9 cellular contexts compared by ENCODE assay signal in the genomic region with DNA sequence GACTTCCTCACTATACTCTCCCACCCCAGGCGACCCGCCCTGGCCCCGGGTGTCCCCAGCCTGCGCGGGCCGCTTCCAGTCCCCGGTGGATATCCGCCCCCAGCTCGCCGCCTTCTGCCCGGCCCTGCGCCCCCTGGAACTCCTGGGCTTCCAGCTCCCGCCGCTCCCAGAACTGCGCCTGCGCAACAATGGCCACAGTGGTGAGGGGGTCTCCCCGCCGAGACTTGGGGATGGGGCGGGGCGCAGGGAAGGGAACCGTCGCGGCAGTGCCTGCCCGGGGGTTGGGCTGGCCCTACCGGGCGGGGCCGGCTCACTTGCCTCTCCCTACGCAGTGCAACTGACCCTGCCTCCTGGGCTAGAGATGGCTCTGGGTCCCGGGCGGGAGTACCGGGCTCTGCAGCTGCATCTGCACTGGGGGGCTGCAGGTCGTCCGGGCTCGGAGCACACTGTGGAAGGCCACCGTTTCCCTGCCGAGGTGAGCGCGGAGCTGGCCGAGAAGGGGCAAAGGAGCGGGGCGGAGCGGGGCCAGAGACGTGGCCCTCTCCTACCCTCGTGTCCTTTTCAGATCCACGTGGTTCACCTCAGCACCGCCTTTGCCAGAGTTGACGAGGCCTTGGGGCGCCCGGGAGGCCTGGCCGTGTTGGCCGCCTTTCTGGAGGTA. TPM values are rescaled to one million over a fixed set of nuclear protein-coding genes. Genes with fewer than 3 reads are reported as not detected.
A peak's percentile ranks its signal among the peaks of the same experiment; 100 is the strongest.
DNase-seq lines count a peak whose midpoint lies in the region; ATAC-seq, FAIRE-seq and TF ChIP-seq lines count a peak whose summit lies in the region.
"Had no signal": no experiment of that assay in that cellular context is flagged by ENCODE, and none has a peak within 500 bp of the region (broad histone marks: within the 10 kb centered on the region; RNA-seq: fewer than 3 reads in every experiment).

No MANE protein-coding gene starts in this region.

- H3K27ac ChIP-seq in left lung (no peak overlapping the region), stomach (peak overlapping the region; percentile 89 to 100 (median 89))
- H3K27ac ChIP-seq: SK-N-MC had no signal

- H3K4me1 Mint-ChIP-seq in brain: peaks cover 34% of the 10 kb centered on the region

- H3K27me3 ChIP-seq in left lung (peaks cover 9 to 30% of the 10 kb centered on the region in 2 donors), stomach (peaks cover 0 to 12% (median 0%) of the 10 kb centered on the region in 3 donors)

- H3K36me3 ChIP-seq in left lung (no peaks in the 10 kb centered on the region), stomach (peaks cover 0 to 16% (median 0%) of the 10 kb centered on the region in 4 donors)

- in situ Hi-C loops in ACHN (cut with HindIII; ENCODE audit: low pct_ligation_motif_present, low pct_unique_long_range_greater_than_20kb, low sequenced_read_pairs): no loop called here

- TF ChIP-seq CTCF in brain (conservative IDR thresholded peaks at IDR 0.05): peak in 1 of 2 experiments; percentile 19
- no peak for TF ChIP-seq CTCF in left lung (IDR thresholded peaks at IDR 0.05)
- no peak for TF ChIP-seq CTCF in stomach (IDR thresholded peaks at IDR 0.05)

- TF ChIP-seq EP300 in stomach (IDR thresholded peaks at IDR 0.05): no peak

- no peak for FAIRE-seq in RCC 7860 (lab: Jason Lieb, UNC)

- 4 to 9% (median 7%) methylated on average over 34 to 51 of the region's 51 CpGs for WGBS in stomach, 5 donors

- peak overlapping the region; percentile 40 to 42 for H3K4me3 ChIP-seq in left lung
- peak overlapping the region; percentile 50 to 72 (median 53) for H3K4me3 ChIP-seq in stomach
- H3K4me3 ChIP-seq: SK-N-MC had no signal

- H3K9me3 Mint-ChIP-seq in brain: peaks cover 0 to 3% (median 0%) of the 10 kb centered on the region in 5 experiments

- H3K27me3 Mint-ChIP-seq in brain: peaks cover 27% of the 10 kb centered on the region

- TF ChIP-seq POLR2A in stomach (IDR thresholded peaks at IDR 0.05): no peak

- intact Hi-C loops in left lung (cut with DNase I) (no loop called here), stomach (cut with DNase I; ENCODE audit: low total_unique reads) (no loop called here)

- peak overlapping the region in 1 of 5 experiments; percentile 90 for H3K27ac Mint-ChIP-seq in brain

- DNase-seq in activated CD4-positive, alpha-beta T cell treated with anti-CD3 and anti-CD28 coated beads, Interleukin-2, amount 50 U/mL, for 48 hours: peak; percentile 37 to 53
- no peak for DNase-seq in activated CD4-positive, alpha-beta T cell treated with anti-CD3 and anti-CD28 coated beads, Interleukin-2, amount 50 U/mL, for 4 hours
- DNase-seq in left lung: peak; percentile 48 to 81
- peak; percentile 65 for DNase-seq in stomach
- DNase-seq in hepatic stellate cell (ENCODE audit: low spot score): no peak
- DNase-seq in ACHN: no peak
- DNase-seq in RCC 7860 (ENCODE audit: low spot score): no peak

- peak overlapping the region; percentile 16 to 84 (median 80) for H3K4me3 Mint-ChIP-seq in brain

- H3K36me3 Mint-ChIP-seq in brain: no peaks in the 10 kb centered on the region

- peak; percentile 84 for ATAC-seq in left lung

- no peaks in the 10 kb centered on the region for H3K9me3 ChIP-seq in left lung
- no peaks in the 10 kb centered on the region for H3K9me3 ChIP-seq in stomach

- H3K4me1 ChIP-seq in left lung: peaks cover 6 to 12% of the 10 kb centered on the region in 2 donors
- peaks cover 33 to 81% (median 49%) of the 10 kb centered on the region in 4 donors for H3K4me1 ChIP-seq in stomach

RNA-seq across cellular contexts. Expression of a gene that starts 2.1 kb away (rescaled TPM):
- polyA plus RNA-seq in brain (ENCODE audit: insufficient read depth, low read depth, low replicate concordance) (3.7 TPM), stomach (100 to 1,000 TPM; 115 to 653 (median 541) TPM)
- total RNA-seq in left lung (under 1 TPM in 1 of 2 donors, not detected in 1; 0.26 TPM), stomach (100 to 1,000 TPM in 3 of 5 donors, 10 to 100 TPM in 1, 1 to 10 TPM in 1; 1.2 to 670 (median 161) TPM)

RNA-seq across cellular contexts. Expression of a gene that starts 10.9 kb away (rescaled TPM):
- polyA plus RNA-seq in brain (ENCODE audit: insufficient read depth, low read depth, low replicate concordance) (11.6 TPM), stomach (1 to 10 TPM; 2.8 to 4.3 (median 3.2) TPM)
- total RNA-seq in left lung (1 to 10 TPM; 1.5 to 3.1 TPM), stomach (10 to 100 TPM in 3 of 5 donors, 1 to 10 TPM in 2; 1.8 to 58.3 (median 11.6) TPM)

RNA-seq across cellular contexts. Expression of a gene that starts 13.9 kb away (rescaled TPM):
- polyA plus RNA-seq in brain (ENCODE audit: insufficient read depth, low read depth, low replicate concordance): 41.8 TPM
- 100 to 1,000 TPM; 145 to 211 TPM for total RNA-seq in left lung
- total RNA-seq in stomach: 1,000 to 10,000 TPM in 3 of 5 donors, 100 to 1,000 TPM in 2; 537 to 3,642 (median 1,228) TPM
- polyA plus RNA-seq in stomach: 1,000 to 10,000 TPM in 1 of 3 donors, 100 to 1,000 TPM in 2; 460 to 2,257 (median 672) TPM

RNA-seq across cellular contexts. Expression of a gene that starts 17.8 kb away (rescaled TPM):
- 45.7 TPM for polyA plus RNA-seq in brain (ENCODE audit: insufficient read depth, low read depth, low replicate concordance)
- 10 to 100 TPM; 24.7 to 25.6 TPM for total RNA-seq in left lung
- 100 to 1,000 TPM in 1 of 5 donors, 10 to 100 TPM in 4; 15.6 to 104 (median 28.1) TPM for total RNA-seq in stomach
- polyA plus RNA-seq in stomach: 10 to 100 TPM; 58.8 to 86.4 (median 69.7) TPM

RNA-seq across cellular contexts. Expression of a gene that starts 18.0 kb away (rescaled TPM):
- polyA plus RNA-seq in brain (ENCODE audit: insufficient read depth, low read depth, low replicate concordance): not detected
- over 10,000 TPM; 27,227 to 27,465 TPM for total RNA-seq in left lung
- total RNA-seq in stomach: over 10,000 TPM in 4 of 5 donors, 1,000 to 10,000 TPM in 1; 1,379 to 137,340 (median 23,544) TPM
- polyA plus RNA-seq in stomach: 10 to 100 TPM in 1 of 3 donors, not detected in 2; 64.3 TPM

Comparison
In these comparisons a context has a peak if more than half of its experiments do, and no peak if none do; other contexts are left out.
1. DNase-seq: peak in activated CD4-positive, alpha-beta T cell treated with anti-CD3 and anti-CD28 coated beads, Interleukin-2, amount 50 U/mL, for 48 hours (2 of 2), left lung (2 of 2) and stomach (single experiment); none in activated CD4-positive, alpha-beta T cell treated with anti-CD3 and anti-CD28 coated beads, Interleukin-2, amount 50 U/mL, for 4 hours (0 of 2), hepatic stellate cell (single experiment), ACHN (single experiment) and RCC 7860 (single experiment).
2. H3K27ac ChIP-seq: peak in stomach (5 of 5); none in left lung (0 of 2).